Comparison of ENCODE assay signal across 8 cellular contexts in the genomic region with DNA sequence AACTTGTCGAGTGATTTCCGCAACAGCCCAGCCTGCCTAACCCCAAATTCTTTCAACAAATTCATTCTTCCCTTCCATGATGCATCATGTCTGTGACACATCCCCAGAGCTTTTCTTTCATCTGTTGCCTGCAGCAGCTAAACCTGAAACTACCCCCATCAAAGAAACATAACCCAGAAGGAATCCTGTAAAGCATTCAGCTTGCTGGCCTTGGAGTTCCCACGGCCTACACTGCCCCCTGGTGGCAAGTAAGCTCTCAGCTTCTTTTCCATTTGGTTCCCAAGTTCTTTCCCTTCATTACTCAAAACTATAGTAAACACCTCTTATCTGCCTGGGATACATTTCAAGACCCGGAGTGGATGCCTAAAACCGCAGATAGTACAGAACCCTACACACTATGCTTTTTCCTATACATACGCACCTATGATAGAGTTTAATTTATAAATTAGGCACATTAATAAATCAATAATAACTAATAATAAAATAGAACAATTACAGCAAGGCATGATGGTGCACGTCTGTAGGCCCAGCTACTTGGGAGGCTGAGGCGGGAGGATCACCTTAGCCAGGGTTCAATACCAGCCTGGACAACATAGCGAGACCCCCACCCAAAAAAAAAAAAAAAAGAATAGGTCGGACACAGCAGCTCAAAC. TPM values are rescaled to one million over a fixed set of nuclear protein-coding genes. Genes with fewer than 3 reads are reported as not detected.
DNase-seq lines count a peak whose midpoint lies in the region; ATAC-seq and TF ChIP-seq lines count a peak whose summit lies in the region.

No MANE protein-coding gene starts in this region.

- H3K79me2 ChIP-seq in PC-9 (ENCODE audit: low read depth) (peaks cover 40% of the 10 kb centered on the region), neural cell (replicated peaks; ENCODE audit: insufficient read depth, low read length) (no peaks in the 10 kb centered on the region)

- peak; percentile 95 for TF ChIP-seq RAD21 in neural cell (conservative IDR thresholded peaks at IDR 0.05)

- no TSS peak for BruUV-seq in PC-9 (replicated peaks; lab: Mats Ljungman, UMichigan)

- intact Hi-C loops in PC-9 (cut with micrococcal nuclease; ENCODE audit: unreplicated experiment), result loop anchor here (1.0 to 5.0 kb wide), 5 partner anchors 52 to 329 kb away; a partner anchor contains a TSS
- intact Hi-C loops in stomach (cut with DNase I; ENCODE audit: low total_unique reads), result loop anchor here (5.0 kb wide), 1 partner anchor 72 kb away; no protein-coding TSS in a partner anchor

- no peaks in the 10 kb centered on the region for H3K36me3 Mint-ChIP-seq in activated T-cell treated with anti-CD3 and anti-CD28 coated beads, Interleukin-2, amount 50 U/mL, for 4 hours (ENCODE audit: insufficient read depth)

- peak; percentile 27 for DNase-seq in DMS 273 treated with DMSO at 0.1 percent for 48 hours (lab: John Stamatoyannopoulos, UW)
- peak; percentile 89 for DNase-seq in LHCN-M2 (ENCODE audit: low read depth)
- peak; percentile 86 to 97 for DNase-seq in PC-9
- peak; percentile 82 for DNase-seq in activated T-cell treated with anti-CD3 and anti-CD28 coated beads, Interleukin-2, amount 50 U/mL, for 4 hours
- peak; percentile 85 for DNase-seq in fibroblast of gingiva (ENCODE audit: low read depth)
- peak; percentile 84 for DNase-seq in stomach

- H3K27me3 ChIP-seq in PC-9 (ENCODE audit: insufficient read depth, low read depth) (no peaks in the 10 kb centered on the region), neural cell (ENCODE audit: insufficient read depth, low read depth, low read length) (no peaks in the 10 kb centered on the region), stomach (no peaks in the 10 kb centered on the region)

- H3F3A ChIP-seq in PC-9 (ENCODE audit: insufficient read depth, low read depth) (peaks cover 50% of the 10 kb centered on the region), neural cell (ENCODE audit: insufficient read depth, low read length, poor library complexity, severe bottlenecking) (no peaks in the 10 kb centered on the region)

- H4K20me1 ChIP-seq in PC-9 (ENCODE audit: insufficient read depth), result no peaks in the 10 kb centered on the region
- H4K20me1 ChIP-seq in neural cell (ENCODE audit: insufficient read depth), result no peaks in the 10 kb centered on the region

- H3K27me3 Mint-ChIP-seq in activated T-cell treated with anti-CD3 and anti-CD28 coated beads, Interleukin-2, amount 50 U/mL, for 4 hours (ENCODE audit: low read depth), result no peaks in the 10 kb centered on the region

- peaks cover 11% of the 10 kb centered on the region for H3K4me1 Mint-ChIP-seq in activated T-cell treated with anti-CD3 and anti-CD28 coated beads, Interleukin-2, amount 50 U/mL, for 4 hours (ENCODE audit: low read depth)

- H3K4me2 ChIP-seq in PC-9 (peak overlapping the region; percentile 67), neural cell (ENCODE audit: low read length) (no peak overlapping the region)

- TF ChIP-seq CTCF in PC-9 (conservative IDR thresholded peaks at IDR 0.05) (peak; percentile 94), neural cell (IDR thresholded peaks at IDR 0.05; ENCODE audit: poor library complexity, severe bottlenecking) (peak; percentile 91), stomach (IDR thresholded peaks at IDR 0.05) (peak in 5 of 7 experiments; percentile 78 to 93 (median 90))

- TF ChIP-seq POLR2A in stomach (IDR thresholded peaks at IDR 0.05), result no peak

- WGBS in stomach, 5 donors, result 37 to 48% (median 41%) methylated on average over 10 of the region's 10 CpGs

- POLR2A ChIA-PET in PC-9 (lab: Charles Lee; ENCODE audit: unreplicated experiment), result interaction anchor here (0.5 to 0.6 kb wide), 4 partner anchors 9 to 208 kb away, joined by 6 to 9 read pairs (median 7); no protein-coding TSS in a partner anchor

- no peak overlapping the region for H3K4me3 ChIP-seq in PC-9
- no peak overlapping the region for H3K4me3 ChIP-seq in neural cell (ENCODE audit: low read length)
- no peak overlapping the region for H3K4me3 ChIP-seq in stomach

- H3K9me3 Mint-ChIP-seq in activated T-cell treated with anti-CD3 and anti-CD28 coated beads, Interleukin-2, amount 50 U/mL, for 4 hours, result no peaks in the 10 kb centered on the region

- H3K36me3 ChIP-seq in PC-9 (ENCODE audit: low read depth), result peaks cover 15% of the 10 kb centered on the region; the same call in 1 of the 2 replicates
- H3K36me3 ChIP-seq in neural cell (ENCODE audit: insufficient read depth, low read length), result no peaks in the 10 kb centered on the region
- peaks cover 4 to 27% (median 17%) of the 10 kb centered on the region in 4 donors for H3K36me3 ChIP-seq in stomach

- H3K9me3 ChIP-seq in PC-9 (ENCODE audit: insufficient read depth, low read depth) (no peaks in the 10 kb centered on the region), neural cell (ENCODE audit: low read length) (no peaks in the 10 kb centered on the region), stomach (no peaks in the 10 kb centered on the region)

- CTCF ChIA-PET in PC-9 (lab: Charles Lee), result interaction anchor here (0.5 to 2.5 kb wide), 15 partner anchors 8 to 94 kb away, joined by 3 to 40 read pairs (median 4); a partner anchor contains a TSS

- H3K9ac ChIP-seq in neural cell (ENCODE audit: low read length), result no peak overlapping the region

- TF ChIP-seq EP300 in neural cell (conservative IDR thresholded peaks at IDR 0.05; ENCODE audit: poor library complexity, severe bottlenecking), result no peak
- no peak for TF ChIP-seq EP300 in stomach (IDR thresholded peaks at IDR 0.05)

- no peaks in the 10 kb centered on the region for H3K9me2 ChIP-seq in PC-9 (ENCODE audit: insufficient read depth)
- no peaks in the 10 kb centered on the region for H3K9me2 ChIP-seq in neural cell (ENCODE audit: insufficient read depth, low read length)

- H3K4me1 ChIP-seq in PC-9 (replicated peaks; ENCODE audit: insufficient read depth) (peaks cover 40% of the 10 kb centered on the region), stomach (peaks cover 2 to 38% (median 11%) of the 10 kb centered on the region in 4 donors)

- H2AFZ ChIP-seq in PC-9 (no peak overlapping the region), neural cell (ENCODE audit: low read depth, low read length) (no peak overlapping the region)

- no peak overlapping the region for H3K4me3 Mint-ChIP-seq in activated T-cell treated with anti-CD3 and anti-CD28 coated beads, Interleukin-2, amount 50 U/mL, for 4 hours

- ATAC-seq in activated T-cell treated with anti-CD3 and anti-CD28 coated beads, Interleukin-2, amount 50 U/mL, for 4 hours, result peak; percentile 99 to 100
- no peak for ATAC-seq in HG02870 (IDR thresholded peaks at IDR 0.05; ENCODE audit: unreplicated experiment)

- H3K27ac ChIP-seq in PC-9 (peak overlapping the region; percentile 95), neural cell (ENCODE audit: low read length) (no peak overlapping the region), stomach (no peak overlapping the region)

TF ChIP-seq in neural cell, 6 proteins besides CTCF, POLR2A, EP300 and RAD21:
- TF ChIP-seq SMC3 (conservative IDR thresholded peaks at IDR 0.05; ENCODE audit: poor library complexity) (peak; percentile 92), POLR2AphosphoS5 (IDR thresholded peaks at IDR 0.05) (no peak)

RNA-seq across cellular contexts. Expression of a gene that starts 7.4 kb away (rescaled TPM):
- total RNA-seq in LHCN-M2 (2014; rRNA removed), result 40.0 and 40.8 TPM in 2 replicates
- 51.1 TPM for polyA plus RNA-seq in LHCN-M2 (2012)
- total RNA-seq in PC-9 (2021), result 83.4 and 89.3 TPM in 2 replicates
- total RNA-seq in activated T-cell treated with anti-CD3 and anti-CD28 coated beads, Interleukin-2, amount 50 U/mL, for 4 hours, result 10 to 100 TPM; 29.3 to 36.8 (median 33.7) TPM
- 40.9 and 58.0 TPM in 2 replicates for polyA plus RNA-seq in neural cell
- polyA minus RNA-seq in neural cell, result 15.6 and 17.5 TPM in 2 replicates
- 100 to 1,000 TPM in 1 of 5 donors, 10 to 100 TPM in 4; 43.5 to 157 (median 61.1) TPM for total RNA-seq in stomach
- 10 to 100 TPM; 42.6 to 55.5 (median 42.8) TPM for polyA plus RNA-seq in stomach

RNA-seq across cellular contexts. Expression of a gene that starts 13.4 kb away (rescaled TPM):
- total RNA-seq in LHCN-M2 (2014; rRNA removed), result 1.5 TPM in 1 of 2 replicates, not detected in the other
- 3.0 TPM for polyA plus RNA-seq in LHCN-M2 (2012)
- total RNA-seq in PC-9 (2021), result 5.2 and 6.5 TPM in 2 replicates
- total RNA-seq in activated T-cell treated with anti-CD3 and anti-CD28 coated beads, Interleukin-2, amount 50 U/mL, for 4 hours, result 1 to 10 TPM; 1.6 to 3.0 (median 2.0) TPM
- polyA plus RNA-seq in neural cell, result not detected in 2 replicates
- 0.69 and 1.2 TPM in 2 replicates for polyA minus RNA-seq in neural cell
- 10 to 100 TPM in 1 of 5 donors, 1 to 10 TPM in 1, not detected in 3; 7.8 to 23.5 TPM for total RNA-seq in stomach
- under 1 TPM; 0.37 to 0.76 (median 0.65) TPM for polyA plus RNA-seq in stomach

RNA-seq across cellular contexts. Expression of a gene that starts 15.0 kb away (rescaled TPM):
- total RNA-seq in LHCN-M2 (2014; rRNA removed) (7.9 and 10.0 TPM in 2 replicates), PC-9 (2021) (36.7 and 50.7 TPM in 2 replicates), stomach (10 to 100 TPM in 1 of 5 donors, 1 to 10 TPM in 3, not detected in 1; 2.0 to 55.3 (median 8.5) TPM)
- polyA plus RNA-seq in LHCN-M2 (2012), result 5.0 TPM
- 10 to 100 TPM; 17.0 to 33.7 (median 26.2) TPM for total RNA-seq in activated T-cell treated with anti-CD3 and anti-CD28 coated beads, Interleukin-2, amount 50 U/mL, for 4 hours
- polyA plus RNA-seq in neural cell (5.6 and 8.1 TPM in 2 replicates), stomach (10 to 100 TPM in 2 of 3 donors, 1 to 10 TPM in 1; 9.5 to 24.9 (median 13.9) TPM)
- 3.0 and 4.1 TPM in 2 replicates for polyA minus RNA-seq in neural cell

RNA-seq across cellular contexts. Expression of a gene that starts 54.2 kb away (rescaled TPM):
- 0.17 TPM in 1 of 2 replicates, not detected in the other for total RNA-seq in LHCN-M2 (2014; rRNA removed)
- 0.67 TPM for polyA plus RNA-seq in LHCN-M2 (2012)
- total RNA-seq in PC-9 (2021), result 70.8 and 78.3 TPM in 2 replicates
- 1 to 10 TPM; 1.5 to 3.1 (median 2.2) TPM for total RNA-seq in activated T-cell treated with anti-CD3 and anti-CD28 coated beads, Interleukin-2, amount 50 U/mL, for 4 hours
- not detected in 2 replicates for polyA plus RNA-seq in neural cell
- polyA minus RNA-seq in neural cell, result not detected in 2 replicates
- under 1 TPM in 3 of 5 donors, not detected in 2; 0.29 to 0.55 (median 0.45) TPM for total RNA-seq in stomach
- 10 to 100 TPM in 1 of 3 donors, 1 to 10 TPM in 1, under 1 TPM in 1; 0.76 to 72.4 (median 2.2) TPM for polyA plus RNA-seq in stomach

RNA-seq across cellular contexts. Expression of a gene that starts 55.8 kb away (rescaled TPM):
- 46.6 and 46.8 TPM in 2 replicates for total RNA-seq in LHCN-M2 (2014; rRNA removed)
- 38.5 TPM for polyA plus RNA-seq in LHCN-M2 (2012)
- 37.2 and 45.1 TPM in 2 replicates for total RNA-seq in PC-9 (2021)
- 10 to 100 TPM; 21.0 to 24.2 (median 23.1) TPM for total RNA-seq in activated T-cell treated with anti-CD3 and anti-CD28 coated beads, Interleukin-2, amount 50 U/mL, for 4 hours
- polyA plus RNA-seq in neural cell, result 18.6 and 19.0 TPM in 2 replicates
- 17.5 and 24.4 TPM in 2 replicates for polyA minus RNA-seq in neural cell
- 10 to 100 TPM; 10.8 to 42.5 (median 16.8) TPM for total RNA-seq in stomach
- 10 to 100 TPM; 13.1 to 24.3 (median 18.0) TPM for polyA plus RNA-seq in stomach

Comparison
In these comparisons a context has a peak if more than half of its experiments do, and no peak if none do; other contexts are left out.
1. DNase-seq: peak in every context shown above with its lines; median percentile 92 in PC-9; 89 in LHCN-M2; 85 in fibroblast of gingiva; 84 in stomach; 82 in activated T-cell treated with anti-CD3 and anti-CD28 coated beads, Interleukin-2, amount 50 U/mL, for 4 hours; 27 in DMS 273 treated with DMSO at 0.1 percent for 48 hours.